In genomic region chr13:40060318-40061007, GRCh38 we compare ENCODE assay signal across 8 cellular contexts.
DNase-seq lines count a peak whose midpoint lies in the region; ATAC-seq lines count a peak whose summit lies in the region.

No MANE protein-coding gene starts in this region.

- H3K36me3 Mint-ChIP-seq in activated T-helper 2 cell treated with anti-CD3 and anti-CD28 coated beads, Interferon-gamma antibody, Interleukin-2, Interleukin-4, amounts not matched to agents 10 μg/mL and 5 μg/mL and 100 μg/mL, durations not matched to agents 14 hours and 24 hours and 36 hours (ENCODE audit: low read depth): no peaks in the 10 kb centered on the region

- no peak overlapping the region for H3K4me3 Mint-ChIP-seq in activated T-helper 2 cell treated with anti-CD3 and anti-CD28 coated beads, Interferon-gamma antibody, Interleukin-2, Interleukin-4, amounts not matched to agents 10 μg/mL and 5 μg/mL and 100 μg/mL, durations not matched to agents 14 hours and 24 hours and 36 hours (ENCODE audit: low read depth)

- ATAC-seq in GM19397 (IDR thresholded peaks at IDR 0.05; ENCODE audit: unreplicated experiment) (peak; percentile 84), HG03460 (IDR thresholded peaks at IDR 0.05; ENCODE audit: unreplicated experiment) (peak; percentile 84)

- H3K27ac Mint-ChIP-seq in activated T-helper 2 cell treated with anti-CD3 and anti-CD28 coated beads, Interferon-gamma antibody, Interleukin-2, Interleukin-4, amounts not matched to agents 10 μg/mL and 5 μg/mL and 100 μg/mL, durations not matched to agents 14 hours and 24 hours and 36 hours: peak overlapping the region; percentile 56

- no peaks in the 10 kb centered on the region for H3K9me3 Mint-ChIP-seq in activated T-helper 2 cell treated with anti-CD3 and anti-CD28 coated beads, Interferon-gamma antibody, Interleukin-2, Interleukin-4, amounts not matched to agents 10 μg/mL and 5 μg/mL and 100 μg/mL, durations not matched to agents 14 hours and 24 hours and 36 hours

- intact Hi-C loops in activated T-helper 2 cell treated with anti-CD3 and anti-CD28 coated beads, Interferon-gamma antibody, Interleukin-2, Interleukin-4, amounts not matched to agents 10 μg/mL and 5 μg/mL and 100 μg/mL, durations not matched to agents 14 hours and 24 hours and 36 hours (cut with micrococcal nuclease): loop anchor here (2.0 kb wide), 1 partner anchor 284 kb away; no protein-coding TSS in a partner anchor

- H3K27me3 Mint-ChIP-seq in activated T-helper 2 cell treated with anti-CD3 and anti-CD28 coated beads, Interferon-gamma antibody, Interleukin-2, Interleukin-4, amounts not matched to agents 10 μg/mL and 5 μg/mL and 100 μg/mL, durations not matched to agents 14 hours and 24 hours and 36 hours (ENCODE audit: low read depth): no peaks in the 10 kb centered on the region

- peaks cover 38% of the 10 kb centered on the region for H3K4me1 Mint-ChIP-seq in activated T-helper 2 cell treated with anti-CD3 and anti-CD28 coated beads, Interferon-gamma antibody, Interleukin-2, Interleukin-4, amounts not matched to agents 10 μg/mL and 5 μg/mL and 100 μg/mL, durations not matched to agents 14 hours and 24 hours and 36 hours (ENCODE audit: low read depth)

- peak; percentile 60 for DNase-seq in EH (ENCODE audit: low read depth)
- DNase-seq in activated T-helper 2 cell treated with anti-CD3 and anti-CD28 coated beads, Interferon-gamma antibody, Interleukin-2, Interleukin-4, amounts not matched to agents 10 μg/mL and 5 μg/mL and 100 μg/mL, durations not matched to agents 14 hours and 24 hours and 36 hours (ENCODE audit: low spot score): no peak
- DNase-seq in mucosa of gallbladder (ENCODE audit: low spot score): peak; percentile 17
- DNase-seq in NCI-H187 treated with DMSO at 0.1 percent for 48 hours (lab: John Stamatoyannopoulos, UW): no peak
- DNase-seq in activated CD4-positive, CD25-positive, alpha-beta regulatory T cell (lab: John Stamatoyannopoulos, UW): no peak
- DNase-seq in SHP77 treated with DMSO at 0.1 percent for 48 hours (lab: John Stamatoyannopoulos, UW): no peak

Comparison
In these comparisons a context has a peak if more than half of its experiments do, and no peak if none do; other contexts are left out.
1. DNase-seq: peak in EH (single experiment) and mucosa of gallbladder (single experiment); none in activated T-helper 2 cell treated with anti-CD3 and anti-CD28 coated beads, Interferon-gamma antibody, Interleukin-2, Interleukin-4, amounts not matched to agents 10 μg/mL and 5 μg/mL and 100 μg/mL, durations not matched to agents 14 hours and 24 hours and 36 hours (single experiment), NCI-H187 treated with DMSO at 0.1 percent for 48 hours (single experiment), activated CD4-positive, CD25-positive, alpha-beta regulatory T cell (0 of 4) and SHP77 treated with DMSO at 0.1 percent for 48 hours (single experiment).